7 cellular contexts compared by ENCODE assay signal in the genomic region with DNA sequence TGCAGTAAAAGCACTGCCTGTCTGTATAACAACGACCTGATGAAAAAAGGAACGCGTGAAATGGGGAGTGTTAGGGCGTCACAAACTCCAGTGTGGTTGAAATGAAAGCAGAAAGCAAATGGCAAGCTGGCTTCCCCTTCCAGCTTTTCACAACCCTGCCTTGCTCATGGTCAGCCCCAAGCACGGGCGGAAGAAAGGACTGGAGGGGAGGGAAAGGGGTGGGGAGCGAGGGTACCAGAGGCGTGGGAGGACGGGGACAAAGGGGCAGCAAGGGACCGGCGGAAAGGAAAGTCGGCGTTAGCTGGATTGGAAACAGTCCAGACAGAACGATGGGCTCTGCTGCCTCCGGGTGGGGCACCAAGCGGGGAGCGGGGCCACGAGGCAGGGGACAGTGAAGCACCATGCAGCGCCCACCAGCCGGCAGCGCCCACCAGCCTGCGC. TPM values are rescaled to one million over a fixed set of nuclear protein-coding genes. Genes with fewer than 3 reads are reported as not detected.
DNase-seq lines count a peak whose midpoint lies in the region; ATAC-seq and TF ChIP-seq lines count a peak whose summit lies in the region.

No MANE protein-coding gene starts in this region.

- H3K36me3 Mint-ChIP-seq in WTC11: no peaks in the 10 kb centered on the region

- H3K79me1 ChIP-seq in neuronal stem cell (ENCODE audit: low read depth, low read length): peaks cover 1% of the 10 kb centered on the region

- H2BK12ac ChIP-seq in neuronal stem cell (ENCODE audit: low read length): peak overlapping the region; percentile 86

- CTCF ChIA-PET in WTC11 (lab: Charles Lee): interaction anchor here (0.5 to 0.8 kb wide), 2 partner anchors 35 to 112 kb away, joined by 3 to 4 read pairs; no protein-coding TSS in a partner anchor

- H3K23ac ChIP-seq in neuronal stem cell (ENCODE audit: low read depth, low read length, poor library complexity): peak overlapping the region; percentile 92

- peak overlapping the region; percentile 98 for H3K27ac ChIP-seq in neuronal stem cell (replicated peaks; ENCODE audit: low read length)

- H2BK15ac ChIP-seq in neuronal stem cell (ENCODE audit: low read length): peak overlapping the region; percentile 72

- no peaks in the 10 kb centered on the region for H3K9me3 Mint-ChIP-seq in WTC11

- no CpG with 5 or more reads among the region's 22 CpGs for WGBS in neuronal stem cell (ENCODE audit: extremely low coverage in 2 of 2, insufficient read length in 2 of 2, insufficient replicate concordance in 1 of 2), 2 donors

- H2AFZ ChIP-seq in neuronal stem cell (ENCODE audit: low read length): peak overlapping the region; percentile 90

- H4K8ac ChIP-seq in neuronal stem cell (ENCODE audit: low read depth, low read length): peak overlapping the region; percentile 76

- peak overlapping the region; percentile 96 for H4K91ac ChIP-seq in neuronal stem cell (ENCODE audit: low read depth, low read length, poor library complexity)

- H3K4me3 ChIP-seq in GM12864 (ENCODE audit: low read depth, low read length) (peak overlapping the region; percentile 69), neuronal stem cell (ENCODE audit: low read length in 2 of 2) (peak overlapping the region; percentile 50 to 77)

- peaks cover 27% of the 10 kb centered on the region for H3K4me1 Mint-ChIP-seq in WTC11

- DNase-seq in GM12864 (ENCODE audit: low read depth) (peak; percentile 55), KBM-7 (peak; percentile 78), WTC11 (ENCODE audit: low spot score) (no peak), fibroblast of peridontal ligament (ENCODE audit: extremely low read depth) (peak; percentile 38), neuronal stem cell (ENCODE audit: low spot score) (no peak), NCI-H82 (lab: John Stamatoyannopoulos, UW) (no peak)

- peak overlapping the region; percentile 76 for H3K14ac ChIP-seq in neuronal stem cell (ENCODE audit: low read length)

- H3K27me3 ChIP-seq in neuronal stem cell (ENCODE audit: control insufficient read depth in 3 of 3, insufficient read depth in 3 of 3, low read depth in 1 of 3, low read length in 3 of 3): no peaks in the 10 kb centered on the region

- peak overlapping the region; percentile 96 for H3K18ac ChIP-seq in neuronal stem cell (ENCODE audit: low read length)

- H3K27me3 Mint-ChIP-seq in WTC11 (ENCODE audit: low read depth): no peaks in the 10 kb centered on the region

- H2BK5ac ChIP-seq in neuronal stem cell (ENCODE audit: low read length): peak overlapping the region; percentile 94

- H3K4ac ChIP-seq in neuronal stem cell (ENCODE audit: low read length): peak overlapping the region; percentile 29

- peak overlapping the region; percentile 90 for H2BK120ac ChIP-seq in neuronal stem cell (ENCODE audit: low read depth, low read length)

- H3K4me2 ChIP-seq in neuronal stem cell (ENCODE audit: insufficient read depth, low read length, poor library complexity, severe bottlenecking): peak overlapping the region; percentile 78

- POLR2A ChIA-PET in WTC11 (lab: Charles Lee): interaction anchor here (2.0 to 2.5 kb wide), 2 partner anchors 10 to 108 kb away, joined by 13 read pairs; a partner anchor contains a TSS

- H3K36me3 ChIP-seq in neuronal stem cell (replicated peaks in 1 of 2; ENCODE audit: control insufficient read depth in 2 of 2, insufficient read depth in 2 of 2, low read length in 2 of 2): peaks cover 0 to 22% of the 10 kb centered on the region in 2 donors

- H3K4me3 Mint-ChIP-seq in WTC11: peak overlapping the region; percentile 81

- in situ Hi-C loops in KBM-7 (cut with MboI; ENCODE audit: low pct_unique_long_range_greater_than_20kb, low sequenced_read_pairs): no loop called here

- TF ChIP-seq CTCF in GM12864 (IDR thresholded peaks at IDR 0.05; ENCODE audit: low read depth, low read length, missing control alignments) (no peak), WTC11 (IDR thresholded peaks at IDR 0.05) (no peak)

- peak overlapping the region; percentile 92 for H3K9ac ChIP-seq in neuronal stem cell (ENCODE audit: low read depth, low read length, poor library complexity)

- peak; percentile 24 for ATAC-seq in GM21576 (IDR thresholded peaks at IDR 0.05; ENCODE audit: unreplicated experiment)
- no peak; the same call in 1 of the 2 replicates for ATAC-seq in WTC11

- H3K4me1 ChIP-seq in neuronal stem cell (ENCODE audit: control insufficient read depth in 2 of 2, insufficient read depth in 1 of 2, low read depth in 1 of 2, low read length in 2 of 2): peaks cover 2 to 16% of the 10 kb centered on the region in 2 donors

- peak overlapping the region; percentile 99 for H3K27ac Mint-ChIP-seq in WTC11

- H3K9me3 ChIP-seq in neuronal stem cell (replicated peaks in 1 of 2; ENCODE audit: control insufficient read depth in 2 of 2, insufficient read depth in 1 of 2, low read depth in 1 of 2, low read length in 2 of 2): no peaks in the 10 kb centered on the region

- H2AK5ac ChIP-seq in neuronal stem cell (ENCODE audit: low read depth, low read length): peak overlapping the region; percentile 88

TF ChIP-seq in WTC11, 78 proteins besides CTCF, POLR2A, EP300 and RAD21 (continues in another document):
- TF ChIP-seq, protein P1, sequence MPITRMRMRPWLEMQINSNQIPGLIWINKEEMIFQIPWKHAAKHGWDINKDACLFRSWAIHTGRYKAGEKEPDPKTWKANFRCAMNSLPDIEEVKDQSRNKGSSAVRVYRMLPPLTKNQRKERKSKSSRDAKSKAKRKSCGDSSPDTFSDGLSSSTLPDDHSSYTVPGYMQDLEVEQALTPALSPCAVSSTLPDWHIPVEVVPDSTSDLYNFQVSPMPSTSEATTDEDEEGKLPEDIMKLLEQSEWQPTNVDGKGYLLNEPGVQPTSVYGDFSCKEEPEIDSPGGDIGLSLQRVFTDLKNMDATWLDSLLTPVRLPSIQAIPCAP (CRISPR knock-in tag; IDR thresholded peaks at IDR 0.05): no peak
- TF ChIP-seq TEAD1 (CRISPR knock-in tag; IDR thresholded peaks at IDR 0.05): no peak
- TF ChIP-seq TEAD4 (CRISPR knock-in tag; IDR thresholded peaks at IDR 0.05): no peak
- no peak for TF ChIP-seq ELF4 (CRISPR knock-in tag; IDR thresholded peaks at IDR 0.05; ENCODE audit: low read depth)
- no peak for TF ChIP-seq CREB1 (CRISPR knock-in tag; IDR thresholded peaks at IDR 0.05)
- TF ChIP-seq, protein P2, sequence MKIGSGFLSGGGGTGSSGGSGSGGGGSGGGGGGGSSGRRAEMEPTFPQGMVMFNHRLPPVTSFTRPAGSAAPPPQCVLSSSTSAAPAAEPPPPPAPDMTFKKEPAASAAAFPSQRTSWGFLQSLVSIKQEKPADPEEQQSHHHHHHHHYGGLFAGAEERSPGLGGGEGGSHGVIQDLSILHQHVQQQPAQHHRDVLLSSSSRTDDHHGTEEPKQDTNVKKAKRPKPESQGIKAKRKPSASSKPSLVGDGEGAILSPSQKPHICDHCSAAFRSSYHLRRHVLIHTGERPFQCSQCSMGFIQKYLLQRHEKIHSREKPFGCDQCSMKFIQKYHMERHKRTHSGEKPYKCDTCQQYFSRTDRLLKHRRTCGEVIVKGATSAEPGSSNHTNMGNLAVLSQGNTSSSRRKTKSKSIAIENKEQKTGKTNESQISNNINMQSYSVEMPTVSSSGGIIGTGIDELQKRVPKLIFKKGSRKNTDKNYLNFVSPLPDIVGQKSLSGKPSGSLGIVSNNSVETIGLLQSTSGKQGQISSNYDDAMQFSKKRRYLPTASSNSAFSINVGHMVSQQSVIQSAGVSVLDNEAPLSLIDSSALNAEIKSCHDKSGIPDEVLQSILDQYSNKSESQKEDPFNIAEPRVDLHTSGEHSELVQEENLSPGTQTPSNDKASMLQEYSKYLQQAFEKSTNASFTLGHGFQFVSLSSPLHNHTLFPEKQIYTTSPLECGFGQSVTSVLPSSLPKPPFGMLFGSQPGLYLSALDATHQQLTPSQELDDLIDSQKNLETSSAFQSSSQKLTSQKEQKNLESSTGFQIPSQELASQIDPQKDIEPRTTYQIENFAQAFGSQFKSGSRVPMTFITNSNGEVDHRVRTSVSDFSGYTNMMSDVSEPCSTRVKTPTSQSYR (CRISPR knock-in tag; IDR thresholded peaks at IDR 0.05): 0 out of 2 replicates have a peak, but pooled peaks have one; percentile 7
- TF ChIP-seq ZNF317 (CRISPR knock-in tag; IDR thresholded peaks at IDR 0.05; ENCODE audit: borderline replicate concordance, low read depth): no peak
- TF ChIP-seq, protein P3, sequence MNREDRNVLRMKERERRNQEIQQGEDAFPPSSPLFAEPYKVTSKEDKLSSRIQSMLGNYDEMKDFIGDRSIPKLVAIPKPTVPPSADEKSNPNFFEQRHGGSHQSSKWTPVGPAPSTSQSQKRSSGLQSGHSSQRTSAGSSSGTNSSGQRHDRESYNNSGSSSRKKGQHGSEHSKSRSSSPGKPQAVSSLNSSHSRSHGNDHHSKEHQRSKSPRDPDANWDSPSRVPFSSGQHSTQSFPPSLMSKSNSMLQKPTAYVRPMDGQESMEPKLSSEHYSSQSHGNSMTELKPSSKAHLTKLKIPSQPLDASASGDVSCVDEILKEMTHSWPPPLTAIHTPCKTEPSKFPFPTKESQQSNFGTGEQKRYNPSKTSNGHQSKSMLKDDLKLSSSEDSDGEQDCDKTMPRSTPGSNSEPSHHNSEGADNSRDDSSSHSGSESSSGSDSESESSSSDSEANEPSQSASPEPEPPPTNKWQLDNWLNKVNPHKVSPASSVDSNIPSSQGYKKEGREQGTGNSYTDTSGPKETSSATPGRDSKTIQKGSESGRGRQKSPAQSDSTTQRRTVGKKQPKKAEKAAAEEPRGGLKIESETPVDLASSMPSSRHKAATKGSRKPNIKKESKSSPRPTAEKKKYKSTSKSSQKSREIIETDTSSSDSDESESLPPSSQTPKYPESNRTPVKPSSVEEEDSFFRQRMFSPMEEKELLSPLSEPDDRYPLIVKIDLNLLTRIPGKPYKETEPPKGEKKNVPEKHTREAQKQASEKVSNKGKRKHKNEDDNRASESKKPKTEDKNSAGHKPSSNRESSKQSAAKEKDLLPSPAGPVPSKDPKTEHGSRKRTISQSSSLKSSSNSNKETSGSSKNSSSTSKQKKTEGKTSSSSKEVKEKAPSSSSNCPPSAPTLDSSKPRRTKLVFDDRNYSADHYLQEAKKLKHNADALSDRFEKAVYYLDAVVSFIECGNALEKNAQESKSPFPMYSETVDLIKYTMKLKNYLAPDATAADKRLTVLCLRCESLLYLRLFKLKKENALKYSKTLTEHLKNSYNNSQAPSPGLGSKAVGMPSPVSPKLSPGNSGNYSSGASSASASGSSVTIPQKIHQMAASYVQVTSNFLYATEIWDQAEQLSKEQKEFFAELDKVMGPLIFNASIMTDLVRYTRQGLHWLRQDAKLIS (CRISPR knock-in tag; IDR thresholded peaks at IDR 0.05; ENCODE audit: borderline replicate concordance): no peak
- no peak for TF ChIP-seq ZNF232 (CRISPR knock-in tag; IDR thresholded peaks at IDR 0.05)
- TF ChIP-seq ETV6 (CRISPR knock-in tag; IDR thresholded peaks at IDR 0.05): 0 out of 2 replicates have a peak, but pooled peaks have one; percentile 34
- TF ChIP-seq, protein P4, sequence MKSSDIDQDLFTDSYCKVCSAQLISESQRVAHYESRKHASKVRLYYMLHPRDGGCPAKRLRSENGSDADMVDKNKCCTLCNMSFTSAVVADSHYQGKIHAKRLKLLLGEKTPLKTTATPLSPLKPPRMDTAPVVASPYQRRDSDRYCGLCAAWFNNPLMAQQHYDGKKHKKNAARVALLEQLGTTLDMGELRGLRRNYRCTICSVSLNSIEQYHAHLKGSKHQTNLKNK (CRISPR knock-in tag; IDR thresholded peaks at IDR 0.05): no peak

RNA-seq across cellular contexts. Expression of a gene that starts 9.6 kb away (rescaled TPM):
- total RNA-seq in WTC11 (2021): 55.0 to 62.8 TPM (median 56.7 TPM) in 3 replicates
- 31.0 TPM for polyA plus RNA-seq in neuronal stem cell (2013, experiment 1 of 2)
- polyA plus RNA-seq in neuronal stem cell (2013, experiment 2 of 2): 30.0 TPM

Comparison
In these comparisons a context has a peak if more than half of its experiments do, and no peak if none do; other contexts are left out.
1. DNase-seq: peak in GM12864 (single experiment), KBM-7 (single experiment) and fibroblast of peridontal ligament (single experiment); none in WTC11 (single experiment), neuronal stem cell (single experiment) and NCI-H82 (single experiment).